ENCODE assay signal across 30 cellular contexts in the genomic region with DNA sequence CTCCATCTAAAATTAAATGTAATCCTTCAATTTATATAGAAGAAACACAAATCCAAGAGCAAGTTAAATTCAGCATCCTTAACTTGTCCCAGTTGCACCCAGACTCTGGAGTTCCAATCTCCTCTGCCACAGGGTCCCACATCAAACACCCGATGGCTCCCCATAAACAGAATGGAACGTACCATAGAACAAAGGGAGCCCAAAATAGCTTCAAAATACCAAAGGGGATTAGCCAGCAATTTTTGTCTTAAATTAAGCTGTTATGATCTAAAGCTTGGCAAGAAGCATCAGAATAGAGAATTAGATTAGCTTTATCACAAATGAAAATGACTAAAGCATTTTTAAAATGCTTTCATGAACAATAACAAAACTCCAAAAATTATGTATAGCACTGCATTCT.
"Had no signal": no experiment of that assay in that cellular context is flagged by ENCODE, and none has a peak within 500 bp of the region (broad histone marks: within the 10 kb centered on the region; RNA-seq: fewer than 3 reads in every experiment).

No MANE protein-coding gene starts in this region.

- H3K4me3 ChIP-seq: ascending aorta, cardiac muscle cell, K562, Peyer's patch, SJCRH30 had no signal

- H3K4me1 ChIP-seq: ascending aorta, Peyer's patch had no signal

- FAIRE-seq: K562 had no signal

- H3K9me3 ChIP-seq: ascending aorta, Peyer's patch, SJCRH30 had no signal

- H3K27me3 ChIP-seq: ascending aorta, cardiac muscle cell, Peyer's patch, SJCRH30 had no signal

- ATAC-seq: activated naive CD4-positive, alpha-beta T cell treated with anti-CD3 and anti-CD28 coated beads, Interleukin-2, amount 50 U/mL, for 72 hours; activated naive CD8-positive, alpha-beta T cell treated with anti-CD3 and anti-CD28 coated beads, Interleukin-2, amount 50 U/mL, for 24 hours; activated T-cell treated with anti-CD3 and anti-CD28 coated beads, Interleukin-2, amount 50 U/mL, for 4 hours; K562; T-helper 17 cell had no signal

- H3K27ac ChIP-seq: ascending aorta, cardiac muscle cell, Peyer's patch, RWPE1, SJCRH30 had no signal

- DNase-seq: activated B cell treated with CpG ODN at 0.5 μM for 24 hours; activated CD4-positive, alpha-beta memory T cell treated with anti-CD3 and anti-CD28 coated beads for 36 hours; activated CD4-positive, alpha-beta T cell treated with anti-CD3 and anti-CD28 coated beads for 1 hour; activated CD4-positive, alpha-beta T cell treated with anti-CD3 and anti-CD28 coated beads, Interleukin-2, amount 10 ng/mL, durations not matched to agents 7 days and 5 days; activated CD8-positive, alpha-beta memory T cell treated with anti-CD3 and anti-CD28 coated beads for 24 hours; activated effector memory CD4-positive, alpha-beta T cell treated with anti-CD3 and anti-CD28 coated beads, Interleukin-2, amount 50 U/mL, for 16 hours; activated naive CD4-positive, alpha-beta T cell treated with Interleukin-2 at 50 U/mL for 16 hours; activated naive CD8-positive, alpha-beta T cell treated with anti-CD3 and anti-CD28 coated beads, Interleukin-2, amount 50 U/mL, for 24 hours; activated T-cell treated with anti-CD3 and anti-CD28 coated beads, Interleukin-2, amount 50 U/mL, for 4 hours; amniotic stem cell; Karpas-422; MM.1S; NCI-H1105; NCI-H1436; NCI-H1694 treated with DMSO at 0.1 percent for 48 hours; NCI-H2029 treated with DMSO at 0.1 percent for 48 hours; NCI-H345; NCI-H510A; NCI-H69; NK-92 treated with Interleukin-12 subunit alpha and Interleukin-12 subunit beta, amount 100 ng/mL, for 24 hours; Peyer's patch; Right ventricle myocardium superior; SJCRH30; T-helper 17 cell; T-helper 9 cell had no signal
